In the genomic region with DNA sequence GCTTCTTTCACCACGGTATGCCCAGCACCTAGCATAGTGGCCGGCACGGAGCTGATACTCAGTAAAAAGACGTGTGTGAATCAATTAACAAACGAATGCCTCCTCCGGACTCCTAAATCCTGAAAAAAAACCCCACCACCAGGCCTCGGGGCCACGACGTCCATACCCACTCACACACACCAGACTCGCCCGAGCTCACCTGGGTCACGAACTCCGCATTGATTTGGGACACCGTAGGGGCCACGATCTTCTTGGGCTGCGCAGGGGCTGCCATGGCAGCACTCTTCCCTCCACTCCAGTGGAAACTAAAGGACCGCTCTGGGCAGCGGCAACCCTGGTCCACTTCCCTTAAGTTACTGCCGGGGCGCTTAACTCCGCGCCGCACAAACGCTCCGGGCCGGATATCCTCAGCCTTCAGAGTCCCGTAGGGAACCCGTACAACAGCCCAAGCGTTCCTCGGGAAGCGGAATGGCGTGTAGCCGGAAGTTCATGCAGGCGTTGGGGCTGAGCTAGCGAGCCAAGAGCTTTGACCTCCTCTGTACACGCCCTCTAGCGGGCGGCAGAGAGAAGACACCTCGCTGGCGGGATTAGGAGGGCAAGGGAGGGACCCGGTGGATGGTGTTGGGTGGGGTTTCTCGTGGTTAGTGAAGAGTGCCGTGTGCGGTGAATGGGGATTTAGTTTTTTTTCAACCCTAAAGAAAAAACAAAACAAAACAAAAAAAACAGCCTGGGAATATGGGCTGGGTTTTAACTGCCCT, we compare ENCODE assay signal across 8 cellular contexts. TPM values are rescaled to one million over a fixed set of nuclear protein-coding genes. Genes with fewer than 3 reads are reported as not detected.
DNase-seq lines count a peak whose midpoint lies in the region; ATAC-seq and TF ChIP-seq lines count a peak whose summit lies in the region.

A gene (minus strand): TSS at position 403 of the 758 bp plus-strand sequence. CDS start 129 bp downstream, at position 274.

- H3K9me3 ChIP-seq in SK-N-SH (no peaks in the 10 kb centered on the region), testis (no peaks in the 10 kb centered on the region)

- CTCF ChIA-PET in SK-N-SH (lab: Yijun Ruan, JAX) = interaction anchor here (0.7 to 3.4 kb wide), 18 partner anchors 9 to 363 kb away, joined by 3 to 37 read pairs (median 4); a partner anchor contains a TSS

- POLR2A ChIA-PET in SK-N-SH (lab: Yijun Ruan, JAX) = interaction anchor here (1.1 to 2.3 kb wide), 2 partner anchors 19 to 261 kb away, joined by 3 to 39 read pairs; a partner anchor contains a TSS

- H3K9ac ChIP-seq in SK-N-SH = peak within 1 kb of the TSS; percentile 88

- peak within 1 kb of the TSS; percentile 79 for H3K4me2 ChIP-seq in SK-N-SH

- no peaks in the 10 kb centered on the region for H4K20me1 ChIP-seq in SK-N-SH (ENCODE audit: insufficient read depth)

- H3K4me1 ChIP-seq in SK-N-SH (ENCODE audit: control insufficient read depth in 1 of 2, insufficient read depth in 2 of 2, low read depth in 1 of 2, low read length in 1 of 2) (peaks cover 2 to 3% of the 10 kb centered on the region in 2 experiments; a peak in 3 of 4 replicates), testis (peaks cover 17% of the 10 kb centered on the region)

- peak; percentile 45 for TF ChIP-seq RAD21 in SK-N-SH (IDR thresholded peaks at IDR 0.05; ENCODE audit: low read length)

- no peak for TF ChIP-seq POLR2A in testis (IDR thresholded peaks at IDR 0.05)

- TF ChIP-seq CTCF in GM10266 (IDR thresholded peaks at IDR 0.05; ENCODE audit: control insufficient read depth, insufficient read depth, low read depth, missing control alignments) (peak; percentile 88), SK-N-SH (IDR thresholded peaks at IDR 0.05) (peak; percentile 78), omental fat pad (IDR thresholded peaks at IDR 0.05) (peak in 1 of 3 donors; percentile 40), testis (IDR thresholded peaks at IDR 0.05) (peak; percentile 89 to 94 (median 92))

- TF ChIP-seq EP300 in SK-N-SH (IDR thresholded peaks at IDR 0.05; ENCODE audit: borderline replicate concordance in 1 of 2, low read depth in 1 of 2, low read length in 1 of 2) = peak; percentile 11 to 44; a peak in 1 of 4 replicates

- H3K9me2 ChIP-seq in SK-N-SH = no peaks in the 10 kb centered on the region

- no peaks in the 10 kb centered on the region for H3K27me3 ChIP-seq in SK-N-SH (ENCODE audit: insufficient read depth)
- no peaks in the 10 kb centered on the region for H3K27me3 ChIP-seq in testis

- intact Hi-C loops in testis (cut with DNase I; ENCODE audit: low total_unique reads) = no loop called here

- peak; percentile 85 for DNase-seq in GM10266 (ENCODE audit: extremely low spot score)
- peak; percentile 85 for DNase-seq in NCI-H1048 (lab: John Stamatoyannopoulos, UW)
- peak; percentile 91 for DNase-seq in SK-N-SH
- peak; percentile 90 for DNase-seq in activated naive CD4-positive, alpha-beta T cell treated with anti-CD3 and anti-CD28 coated beads, Interleukin-2, amount 50 U/mL, for 16 hours
- DNase-seq in glomerular endothelial cell (ENCODE audit: extremely low read depth, low read depth, low spot score) = peak; percentile 89
- DNase-seq in omental fat pad (ENCODE audit: low spot score) = peak; percentile 66
- DNase-seq in testis = peak; percentile 98

- peak within 1 kb of the TSS; percentile 92 for H2AFZ ChIP-seq in SK-N-SH (ENCODE audit: low read depth)

- no peaks in the 10 kb centered on the region for H3F3A ChIP-seq in SK-N-SH (replicated peaks; ENCODE audit: insufficient read depth)

- H3K4me3 ChIP-seq in SK-N-SH (ENCODE audit: low read depth in 2 of 2, low read length in 1 of 2) = peak within 1 kb of the TSS; percentile 92 to 95
- peak within 1 kb of the TSS; percentile 86 to 92 for H3K4me3 ChIP-seq in testis

- peaks cover under 1 to 9% of the 10 kb centered on the region in 2 experiments for H3K36me3 ChIP-seq in SK-N-SH (replicated peaks in 1 of 2; ENCODE audit: control insufficient read depth in 1 of 2, insufficient read depth in 2 of 2, low read length in 1 of 2)
- no peaks in the 10 kb centered on the region for H3K36me3 ChIP-seq in testis (ENCODE audit: low read depth, missing control alignments)

- H3K79me2 ChIP-seq in SK-N-SH (ENCODE audit: insufficient read depth) = peaks cover 50% of the 10 kb centered on the region

- under 1% methylated on average over 31 of the region's 44 CpGs for WGBS in SK-N-SH (ENCODE audit: low lambda C conversion rate)
- WGBS in testis, 2 donors = 0 to 1% methylated on average over 22 to 41 of the region's 44 CpGs

- H3K27ac ChIP-seq in SK-N-SH (ENCODE audit: low read depth in 2 of 2, low read length in 1 of 2) (peak within 1 kb of the TSS; percentile 74 to 78; a peak in 3 of 4 replicates), testis (peak within 1 kb of the TSS; percentile 67 to 80)

- ATAC-seq in HG02588 (IDR thresholded peaks at IDR 0.05; ENCODE audit: unreplicated experiment) (peak; percentile 99), omental fat pad (ENCODE audit: low FRiP score) (peak; percentile 100)

TF ChIP-seq in SK-N-SH, 30 proteins besides CTCF, POLR2A, EP300 and RAD21 (continues in another document):
- TF ChIP-seq, protein P1, sequence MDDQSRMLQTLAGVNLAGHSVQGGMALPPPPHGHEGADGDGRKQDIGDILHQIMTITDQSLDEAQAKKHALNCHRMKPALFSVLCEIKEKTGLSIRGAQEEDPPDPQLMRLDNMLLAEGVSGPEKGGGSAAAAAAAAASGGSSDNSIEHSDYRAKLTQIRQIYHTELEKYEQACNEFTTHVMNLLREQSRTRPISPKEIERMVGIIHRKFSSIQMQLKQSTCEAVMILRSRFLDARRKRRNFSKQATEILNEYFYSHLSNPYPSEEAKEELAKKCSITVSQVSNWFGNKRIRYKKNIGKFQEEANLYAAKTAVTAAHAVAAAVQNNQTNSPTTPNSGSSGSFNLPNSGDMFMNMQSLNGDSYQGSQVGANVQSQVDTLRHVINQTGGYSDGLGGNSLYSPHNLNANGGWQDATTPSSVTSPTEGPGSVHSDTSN (IDR thresholded peaks at IDR 0.05) = 0 out of 2 replicates have a peak, but pooled peaks have one; percentile 27
- TF ChIP-seq, protein P2, sequence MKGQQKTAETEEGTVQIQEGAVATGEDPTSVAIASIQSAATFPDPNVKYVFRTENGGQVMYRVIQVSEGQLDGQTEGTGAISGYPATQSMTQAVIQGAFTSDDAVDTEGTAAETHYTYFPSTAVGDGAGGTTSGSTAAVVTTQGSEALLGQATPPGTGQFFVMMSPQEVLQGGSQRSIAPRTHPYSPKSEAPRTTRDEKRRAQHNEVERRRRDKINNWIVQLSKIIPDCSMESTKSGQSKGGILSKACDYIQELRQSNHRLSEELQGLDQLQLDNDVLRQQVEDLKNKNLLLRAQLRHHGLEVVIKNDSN (IDR thresholded peaks at IDR 0.05; ENCODE audit: borderline replicate concordance, low read depth) = peak; percentile 31; the same call in 1 of the 2 replicates
- no peak for TF ChIP-seq FOXJ3 (CRISPR knock-in tag; IDR thresholded peaks at IDR 0.05)
- TF ChIP-seq, protein P3, sequence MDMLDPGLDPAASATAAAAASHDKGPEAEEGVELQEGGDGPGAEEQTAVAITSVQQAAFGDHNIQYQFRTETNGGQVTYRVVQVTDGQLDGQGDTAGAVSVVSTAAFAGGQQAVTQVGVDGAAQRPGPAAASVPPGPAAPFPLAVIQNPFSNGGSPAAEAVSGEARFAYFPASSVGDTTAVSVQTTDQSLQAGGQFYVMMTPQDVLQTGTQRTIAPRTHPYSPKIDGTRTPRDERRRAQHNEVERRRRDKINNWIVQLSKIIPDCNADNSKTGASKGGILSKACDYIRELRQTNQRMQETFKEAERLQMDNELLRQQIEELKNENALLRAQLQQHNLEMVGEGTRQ (IDR thresholded peaks at IDR 0.05; ENCODE audit: borderline replicate concordance, low read depth, low read length) = no peak
- TF ChIP-seq CHD2 (IDR thresholded peaks at IDR 0.05; ENCODE audit: low read length, partially characterized antibody) = peak; percentile 92
- TF ChIP-seq YY1 (IDR thresholded peaks at IDR 0.05; ENCODE audit: low read depth) = peak; percentile 81
- TF ChIP-seq NRF1 (IDR thresholded peaks at IDR 0.05; ENCODE audit: low read depth, low read length) = no peak
- peak; percentile 97 for TF ChIP-seq POLR2AphosphoS5 (IDR thresholded peaks at IDR 0.05; ENCODE audit: low read depth, low read length)
- TF ChIP-seq, protein P4, sequence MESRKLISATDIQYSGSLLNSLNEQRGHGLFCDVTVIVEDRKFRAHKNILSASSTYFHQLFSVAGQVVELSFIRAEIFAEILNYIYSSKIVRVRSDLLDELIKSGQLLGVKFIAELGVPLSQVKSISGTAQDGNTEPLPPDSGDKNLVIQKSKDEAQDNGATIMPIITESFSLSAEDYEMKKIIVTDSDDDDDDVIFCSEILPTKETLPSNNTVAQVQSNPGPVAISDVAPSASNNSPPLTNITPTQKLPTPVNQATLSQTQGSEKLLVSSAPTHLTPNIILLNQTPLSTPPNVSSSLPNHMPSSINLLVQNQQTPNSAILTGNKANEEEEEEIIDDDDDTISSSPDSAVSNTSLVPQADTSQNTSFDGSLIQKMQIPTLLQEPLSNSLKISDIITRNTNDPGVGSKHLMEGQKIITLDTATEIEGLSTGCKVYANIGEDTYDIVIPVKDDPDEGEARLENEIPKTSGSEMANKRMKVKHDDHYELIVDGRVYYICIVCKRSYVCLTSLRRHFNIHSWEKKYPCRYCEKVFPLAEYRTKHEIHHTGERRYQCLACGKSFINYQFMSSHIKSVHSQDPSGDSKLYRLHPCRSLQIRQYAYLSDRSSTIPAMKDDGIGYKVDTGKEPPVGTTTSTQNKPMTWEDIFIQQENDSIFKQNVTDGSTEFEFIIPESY (IDR thresholded peaks at IDR 0.05; ENCODE audit: borderline replicate concordance, low read depth) = no peak
- TF ChIP-seq GABPA (IDR thresholded peaks at IDR 0.05; ENCODE audit: low read depth) = peak; percentile 99
- no peak for TF ChIP-seq FOSL2 (IDR thresholded peaks at IDR 0.05; ENCODE audit: borderline replicate concordance, low read depth)
- TF ChIP-seq SIN3A (IDR thresholded peaks at IDR 0.05; ENCODE audit: borderline replicate concordance, low read depth, low read length) = peak; percentile 94; the same call in 1 of the 2 replicates
- peak; percentile 30; the same call in 1 of the 2 replicates for TF ChIP-seq SMC3 (IDR thresholded peaks at IDR 0.05; ENCODE audit: low read depth, low read length)
- no peak; the same call in 1 of the 2 replicates for TF ChIP-seq TCF12 (IDR thresholded peaks at IDR 0.05)
- no peak for TF ChIP-seq MEF2A (IDR thresholded peaks at IDR 0.05; ENCODE audit: borderline replicate concordance, low read depth)

RNA-seq across cellular contexts. Expression of the gene that starts here (rescaled TPM):
- 11.6 and 19.6 TPM in 2 replicates for polyA plus RNA-seq in SK-N-SH (2012; rRNA removed)
- 11.5 and 11.8 TPM in 2 replicates for polyA plus RNA-seq in SK-N-SH (2012; cell fraction: cytosol; rRNA removed)
- polyA plus RNA-seq in SK-N-SH (2012; cell fraction: nucleus; rRNA removed) = 13.3 and 33.4 TPM in 2 replicates
- total RNA-seq in glomerular endothelial cell = 24.5 and 29.2 TPM in 2 replicates
- total RNA-seq in omental fat pad = 10 to 100 TPM; 23.3 to 31.7 (median 27.2) TPM
- total RNA-seq in testis = 10 to 100 TPM; 37.6 to 38.5 TPM
- polyA plus RNA-seq in testis (ENCODE audit: insufficient read depth, low read depth, low replicate concordance) = 39.2 TPM

Comparison
In these comparisons a context has a peak if more than half of its experiments do, and no peak if none do; other contexts are left out.
1. Peak in every context shown above with its lines: DNase-seq, ATAC-seq, H3K4me3 ChIP-seq and H3K27ac ChIP-seq.